In the genomic region with DNA sequence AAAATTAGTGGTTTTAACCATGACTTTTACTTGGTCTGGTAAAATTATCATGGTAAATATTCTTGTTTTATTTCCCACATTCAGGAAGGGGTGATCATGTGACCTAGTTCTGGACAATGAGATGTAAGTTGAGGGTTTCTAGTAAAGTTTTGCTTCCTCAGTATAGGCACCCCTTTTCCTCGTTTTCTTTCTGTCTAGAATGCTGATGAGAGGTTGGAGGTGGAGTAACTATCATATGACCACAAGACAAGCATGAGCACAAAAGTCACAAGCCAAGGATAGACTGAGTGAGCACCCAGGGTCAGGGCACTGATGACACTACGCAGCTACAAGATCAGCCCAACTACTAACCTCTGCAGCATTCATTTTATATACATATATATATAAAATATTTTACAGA, we compare ENCODE assay signal across 8 cellular contexts. TPM values are rescaled to one million over a fixed set of nuclear protein-coding genes. Genes with fewer than 3 reads are reported as not detected.
DNase-seq lines count a peak whose midpoint lies in the region; ATAC-seq, FAIRE-seq and TF ChIP-seq lines count a peak whose summit lies in the region.

No MANE protein-coding gene starts in this region.

- DNase-seq in Caco-2 (no peak), MG63 (no peak), neural crest cell (ENCODE audit: low read depth, low spot score) (no peak), urothelium cell line (ENCODE audit: low spot score) (no peak), D721Med (ENCODE audit: insufficient read length, low spot score) (no peak)

- H3K27me3 ChIP-seq in Caco-2 (replicated peaks; ENCODE audit: control insufficient read depth, insufficient read depth, low read length) (no peaks in the 10 kb centered on the region), MG63 (no peaks in the 10 kb centered on the region)

- H3K9me3 ChIP-seq in Caco-2 (no peaks in the 10 kb centered on the region), MG63 (no peaks in the 10 kb centered on the region)

- POLR2A ChIA-PET in Caco-2 (lab: Charles Lee), result no interaction called here

- no peaks in the 10 kb centered on the region for H3K36me3 ChIP-seq in Caco-2 (ENCODE audit: control insufficient read depth, insufficient read depth, low read length)
- H3K36me3 ChIP-seq in MG63, result no peaks in the 10 kb centered on the region

- peak; percentile 51 for ATAC-seq in esophagus mucosa
- no peak for ATAC-seq in HG02885 (IDR thresholded peaks at IDR 0.05; ENCODE audit: poor library complexity, unreplicated experiment)
- no peak for ATAC-seq in HG03196 (IDR thresholded peaks at IDR 0.05; ENCODE audit: unreplicated experiment)

- H3K27ac Mint-ChIP-seq in Caco-2 (ENCODE audit: unreplicated experiment) (peak overlapping the region; percentile 35), neural crest cell (ENCODE audit: unreplicated experiment) (no peak overlapping the region)

- no TSS peak for BruUV-seq in Caco-2 (replicated peaks; lab: Mats Ljungman, UMichigan)

- intact Hi-C loops in Caco-2 (cut with micrococcal nuclease; ENCODE audit: unreplicated experiment), result no loop called here

- peak overlapping the region; percentile 43 for H3K4me3 ChIP-seq in Caco-2 (ENCODE audit: low read depth, low read length)
- H3K4me3 ChIP-seq in MG63, result peak overlapping the region; percentile 17; the same call in 1 of the 2 replicates

- no peak for FAIRE-seq in urothelium cell line (lab: Jason Lieb, UNC)
- FAIRE-seq in D721Med (lab: Jason Lieb, UNC), result no peak

- H3K4me1 Mint-ChIP-seq in Caco-2 (ENCODE audit: low read depth, unreplicated experiment), result peaks cover 47% of the 10 kb centered on the region
- H3K4me1 Mint-ChIP-seq in neural crest cell, result peaks cover 7% of the 10 kb centered on the region

- TF ChIP-seq CTCF in Caco-2 (IDR thresholded peaks at IDR 0.05; ENCODE audit: insufficient read depth in 1 of 2, low read depth in 1 of 2, low read length in 1 of 2, severe bottlenecking in 1 of 2, unreplicated experiment in 1 of 2) (no peak), neural crest cell (conservative IDR thresholded peaks at IDR 0.05) (no peak), D721Med (IDR thresholded peaks at IDR 0.05; ENCODE audit: insufficient read depth, missing control alignments) (no peak)

- H3K27me3 Mint-ChIP-seq in Caco-2 (ENCODE audit: insufficient read depth, unreplicated experiment) (no peaks in the 10 kb centered on the region), neural crest cell (ENCODE audit: low read depth) (peaks cover 4% of the 10 kb centered on the region)

- H3K9me3 Mint-ChIP-seq in Caco-2 (ENCODE audit: unreplicated experiment), result no peaks in the 10 kb centered on the region
- H3K9me3 Mint-ChIP-seq in neural crest cell, result no peaks in the 10 kb centered on the region

- CTCF ChIA-PET in Caco-2 (lab: Charles Lee), result no interaction called here

- H3K36me3 Mint-ChIP-seq in Caco-2 (ENCODE audit: insufficient read depth, unreplicated experiment), result peaks cover 18% of the 10 kb centered on the region
- no peaks in the 10 kb centered on the region for H3K36me3 Mint-ChIP-seq in neural crest cell (ENCODE audit: low read depth)

- peak overlapping the region; percentile 63 for H3K4me3 Mint-ChIP-seq in Caco-2 (ENCODE audit: unreplicated experiment)
- peak overlapping the region; percentile 64 for H3K4me3 Mint-ChIP-seq in neural crest cell

- H3K4me1 ChIP-seq in Caco-2, result peaks cover 55% of the 10 kb centered on the region

RNA-seq across cellular contexts. Expression of a gene that starts 53.9 kb away (rescaled TPM):
- total RNA-seq in Caco-2 (2022) (193 and 206 TPM in 2 replicates), esophagus mucosa (55.0 TPM), neural crest cell (9.1 and 11.9 TPM in 2 replicates)
- 0.81 and 1.3 TPM in 2 replicates for total RNA-seq in MG63 (2014; rRNA removed; shearing (Covaris generic); ENCODE audit: low replicate concordance)
